In genomic region chr6:37696220-37696840, GRCh38 we compare ENCODE assay signal across 8 cellular contexts. TPM values are rescaled to one million over a fixed set of nuclear protein-coding genes. Genes with fewer than 3 reads are reported as not detected.
DNase-seq lines count a peak whose midpoint lies in the region; ATAC-seq and TF ChIP-seq lines count a peak whose summit lies in the region.

No MANE protein-coding gene starts in this region.

- H3K36me3 Mint-ChIP-seq in T-helper 17 cell (ENCODE audit: low read depth), result peaks cover 6% of the 10 kb centered on the region
- no peaks in the 10 kb centered on the region for H3K36me3 Mint-ChIP-seq in chondrocyte (ENCODE audit: low read depth)

- H3K27ac ChIP-seq in lung (ENCODE audit: low read depth in 1 of 2, low read length in 1 of 2), result no peak overlapping the region
- no peak overlapping the region for H3K27ac ChIP-seq in thoracic aorta

- no peaks in the 10 kb centered on the region for H3K9me3 ChIP-seq in T-helper 17 cell (ENCODE audit: control insufficient read depth, low read length, poor library complexity, severe bottlenecking)
- H3K9me3 ChIP-seq in lung (ENCODE audit: control insufficient read depth in 2 of 2, insufficient read depth in 1 of 2, low read length in 1 of 2), result no peaks in the 10 kb centered on the region
- no peaks in the 10 kb centered on the region for H3K9me3 ChIP-seq in thoracic aorta

- H3K4me3 ChIP-seq in lung, result peak overlapping the region; percentile 13
- peak overlapping the region; percentile 81 for H3K4me3 ChIP-seq in thoracic aorta

- DNase-seq in DMS53 (lab: John Stamatoyannopoulos, UW) (peak; percentile 58), DMS53 treated with DMSO at 0.1 percent for 48 hours (lab: John Stamatoyannopoulos, UW; ENCODE audit: unreplicated experiment) (no peak), T-helper 17 cell (peak in 2 of 3 donors; percentile 22 to 24), chondrocyte (ENCODE audit: low spot score) (no peak), lung (ENCODE audit: low spot score) (no peak), thoracic aorta (ENCODE audit: low spot score) (no peak)

- peaks cover 0 to 12% of the 10 kb centered on the region in 2 donors for H3K4me1 ChIP-seq in lung (ENCODE audit: control insufficient read depth in 2 of 2, insufficient read depth in 2 of 2, low read length in 2 of 2)
- H3K4me1 ChIP-seq in thoracic aorta (ENCODE audit: control insufficient read depth in 1 of 2, low read depth in 2 of 2), result peaks cover 20 to 35% of the 10 kb centered on the region in 2 donors

- no peaks in the 10 kb centered on the region for H3K9me3 Mint-ChIP-seq in chondrocyte (ENCODE audit: low read depth)

- H3K27me3 Mint-ChIP-seq in T-helper 17 cell (peaks cover 39% of the 10 kb centered on the region), chondrocyte (ENCODE audit: low read depth) (no peaks in the 10 kb centered on the region)

- H3K27ac Mint-ChIP-seq in T-helper 17 cell (peak overlapping the region; percentile 72), chondrocyte (ENCODE audit: unreplicated experiment) (peak overlapping the region; percentile 65)

- ATAC-seq in T-helper 17 cell (peak; percentile 12), lung (ENCODE audit: insufficient read depth, low FRiP score) (no peak), thoracic aorta (ENCODE audit: insufficient number of reproducible peaks, low FRiP score, low read depth) (no peak), GM18498 (IDR thresholded peaks at IDR 0.05; ENCODE audit: unreplicated experiment) (no peak), HG03354 (IDR thresholded peaks at IDR 0.05; ENCODE audit: poor library complexity, severe bottlenecking, unreplicated experiment) (no peak)

- H3K36me3 ChIP-seq in lung (ENCODE audit: control insufficient read depth in 2 of 2, insufficient read depth in 2 of 2, low read length in 2 of 2) (no peaks in the 10 kb centered on the region), thoracic aorta (no peaks in the 10 kb centered on the region)

- TF ChIP-seq CTCF in chondrocyte (IDR thresholded peaks at IDR 0.05) (no peak), lung (IDR thresholded peaks at IDR 0.05; ENCODE audit: control extremely low read depth, extremely low read depth) (no peak), thoracic aorta (IDR thresholded peaks at IDR 0.05) (no peak)

- H3K4me3 Mint-ChIP-seq in T-helper 17 cell (peak overlapping the region; percentile 99), chondrocyte (ENCODE audit: unreplicated experiment) (peak overlapping the region; percentile 89)

- 1% methylated on average over 48 to 54 of the region's 54 CpGs for WGBS in lung, 2 donors

- H3K4me1 Mint-ChIP-seq in T-helper 17 cell (peaks cover 24% of the 10 kb centered on the region), chondrocyte (ENCODE audit: low read depth) (peaks cover 23% of the 10 kb centered on the region)

- no peaks in the 10 kb centered on the region for H3K27me3 ChIP-seq in lung (ENCODE audit: control insufficient read depth, insufficient read depth)
- H3K27me3 ChIP-seq in thoracic aorta (replicated peaks; ENCODE audit: insufficient read depth), result no peaks in the 10 kb centered on the region

RNA-seq across cellular contexts. Expression of gene MDGA1, which starts 1.4 kb away (rescaled TPM):
- total RNA-seq in T-helper 17 cell (1 to 10 TPM in 1 of 2 donors, under 1 TPM in 1; 0.21 to 2.8 TPM), chondrocyte (17.3 to 30.2 TPM (median 22.5 TPM) in 3 replicates), lung (1 to 10 TPM; 1.0 to 4.6 TPM), thoracic aorta (1 to 10 TPM; 6.8 to 7.3 TPM)
- 1 to 10 TPM in 1 of 2 donors, under 1 TPM in 1; 0.90 to 2.1 TPM for polyA plus RNA-seq in lung

Comparison
In these comparisons a context has a peak if more than half of its experiments do, and no peak if none do; other contexts are left out.
1. DNase-seq: peak in DMS53 (single experiment) and T-helper 17 cell (2 of 3); none in DMS53 treated with DMSO at 0.1 percent for 48 hours (single experiment), chondrocyte (single experiment), lung (single experiment) and thoracic aorta (single experiment).